ENCODE assay signal across 11 cellular contexts in the genomic region with DNA sequence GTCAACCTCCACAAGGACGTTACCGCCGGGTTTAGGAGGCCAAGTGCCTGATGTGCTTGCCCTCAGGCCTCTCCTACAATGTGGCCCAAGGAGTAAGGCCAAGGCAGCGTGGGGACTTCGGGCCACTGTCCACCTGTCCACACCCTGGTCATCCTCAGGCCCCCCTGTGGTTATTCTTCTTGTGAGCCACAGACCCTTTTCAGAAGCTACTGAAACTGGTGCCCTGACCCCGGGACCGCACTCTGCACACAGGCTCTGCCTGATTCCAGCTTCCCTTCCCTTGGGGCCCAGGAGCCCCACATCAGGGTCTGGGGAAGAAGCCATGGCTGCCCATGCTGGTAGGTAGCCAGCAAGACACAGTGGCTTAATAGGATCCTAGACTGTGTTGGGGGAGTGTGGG.
"Had no signal": no experiment of that assay in that cellular context is flagged by ENCODE, and none has a peak within 500 bp of the region (broad histone marks: within the 10 kb centered on the region; RNA-seq: fewer than 3 reads in every experiment).

No MANE protein-coding gene starts in this region.

- H3K36me3 ChIP-seq: transverse colon, vagina had no signal

- H3K9me3 ChIP-seq: transverse colon, vagina had no signal

- H3K27me3 ChIP-seq: vagina had no signal

- H3K27ac ChIP-seq: parathyroid adenoma, transverse colon, vagina had no signal

- ATAC-seq: activated T-cell treated with anti-CD3 and anti-CD28 coated beads, Interleukin-2, amount 50 U/mL, for 72 hours; stimulated activated naive CD8-positive, alpha-beta T cell treated with anti-CD3 and anti-CD28 coated beads, Interleukin-15, Interleukin-2, amounts not matched to agents 100 U/mL and 50 U/mL, for 24 hours had no signal

- H3K4me1 ChIP-seq: parathyroid adenoma, transverse colon had no signal

- DNase-seq: activated CD4-positive, alpha-beta T cell treated with anti-CD3 and anti-CD28 coated beads, Interleukin-2, amount 50 U/mL, for 4 hours; activated CD4-positive, CD25-positive, alpha-beta regulatory T cell treated with anti-CD3 and anti-CD28 coated beads, Interleukin-2, amount 50 U/mL, for 72 hours; activated effector memory CD4-positive, alpha-beta T cell treated with anti-CD3 and anti-CD28 coated beads, Interleukin-2, amount 50 U/mL, for 16 hours; activated naive CD4-positive, alpha-beta T cell treated with anti-CD3 and anti-CD28 coated beads, Interleukin-2, amount 50 U/mL, for 16 hours; activated T-cell treated with anti-CD3 and anti-CD28 coated beads, Interleukin-2, amount 50 U/mL, for 72 hours; stimulated activated CD4-positive, alpha-beta T cell treated with anti-CD3 and anti-CD28 coated beads, Interleukin-2, amount 100 ng/mL, for 24 hours; stimulated activated naive CD8-positive, alpha-beta T cell treated with anti-CD3 and anti-CD28 coated beads, Interleukin-15, Interleukin-2, amounts not matched to agents 100 U/mL and 50 U/mL, for 24 hours; transverse colon had no signal

- H3K4me3 ChIP-seq: dorsolateral prefrontal cortex, transverse colon, vagina had no signal
